Comparison of ENCODE assay signal across 1 cellular context in the genomic region with DNA sequence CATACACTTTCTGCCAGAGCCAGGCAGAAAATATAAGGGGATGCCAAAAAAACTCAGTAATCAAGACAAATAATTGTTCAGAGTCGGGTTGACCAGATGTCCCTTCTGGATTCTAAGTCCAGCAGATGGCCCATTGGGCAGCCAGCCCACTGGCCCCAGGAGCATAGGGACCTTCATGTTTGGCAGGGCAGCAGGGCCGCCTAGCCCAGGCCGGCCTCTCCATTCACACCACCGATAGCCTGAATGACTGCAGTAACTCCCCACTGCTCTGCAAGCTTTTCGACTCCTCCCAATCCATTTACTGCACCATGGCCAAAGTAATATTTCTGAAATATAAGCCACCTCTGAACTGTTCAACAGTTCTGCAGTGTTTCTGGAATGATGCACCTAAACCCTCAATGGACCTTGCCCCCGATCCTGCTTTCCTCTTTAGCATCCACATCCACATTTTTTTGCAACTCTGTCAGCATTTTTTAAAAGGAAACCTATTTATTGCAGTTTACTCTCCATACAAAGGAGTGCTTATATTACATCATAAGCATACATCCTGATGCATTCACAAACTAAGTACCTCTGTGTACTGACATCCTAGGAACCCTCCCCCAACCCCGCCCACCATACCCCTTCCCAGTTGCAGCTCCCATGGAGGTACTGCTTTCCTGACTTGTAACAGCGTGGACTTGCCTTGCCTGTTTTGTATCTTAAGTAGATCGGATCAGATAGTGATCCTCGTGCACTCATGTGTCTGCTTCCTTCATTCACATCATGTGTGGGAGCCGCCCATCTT.
TF ChIP-seq lines count a peak whose summit lies in the region.

No MANE protein-coding gene starts in this region.

TF ChIP-seq in HepG2, 621 proteins besides CTCF, POLR2A, EP300 and RAD21 (continued from another document and continues in another):
- TF ChIP-seq, protein P1, sequence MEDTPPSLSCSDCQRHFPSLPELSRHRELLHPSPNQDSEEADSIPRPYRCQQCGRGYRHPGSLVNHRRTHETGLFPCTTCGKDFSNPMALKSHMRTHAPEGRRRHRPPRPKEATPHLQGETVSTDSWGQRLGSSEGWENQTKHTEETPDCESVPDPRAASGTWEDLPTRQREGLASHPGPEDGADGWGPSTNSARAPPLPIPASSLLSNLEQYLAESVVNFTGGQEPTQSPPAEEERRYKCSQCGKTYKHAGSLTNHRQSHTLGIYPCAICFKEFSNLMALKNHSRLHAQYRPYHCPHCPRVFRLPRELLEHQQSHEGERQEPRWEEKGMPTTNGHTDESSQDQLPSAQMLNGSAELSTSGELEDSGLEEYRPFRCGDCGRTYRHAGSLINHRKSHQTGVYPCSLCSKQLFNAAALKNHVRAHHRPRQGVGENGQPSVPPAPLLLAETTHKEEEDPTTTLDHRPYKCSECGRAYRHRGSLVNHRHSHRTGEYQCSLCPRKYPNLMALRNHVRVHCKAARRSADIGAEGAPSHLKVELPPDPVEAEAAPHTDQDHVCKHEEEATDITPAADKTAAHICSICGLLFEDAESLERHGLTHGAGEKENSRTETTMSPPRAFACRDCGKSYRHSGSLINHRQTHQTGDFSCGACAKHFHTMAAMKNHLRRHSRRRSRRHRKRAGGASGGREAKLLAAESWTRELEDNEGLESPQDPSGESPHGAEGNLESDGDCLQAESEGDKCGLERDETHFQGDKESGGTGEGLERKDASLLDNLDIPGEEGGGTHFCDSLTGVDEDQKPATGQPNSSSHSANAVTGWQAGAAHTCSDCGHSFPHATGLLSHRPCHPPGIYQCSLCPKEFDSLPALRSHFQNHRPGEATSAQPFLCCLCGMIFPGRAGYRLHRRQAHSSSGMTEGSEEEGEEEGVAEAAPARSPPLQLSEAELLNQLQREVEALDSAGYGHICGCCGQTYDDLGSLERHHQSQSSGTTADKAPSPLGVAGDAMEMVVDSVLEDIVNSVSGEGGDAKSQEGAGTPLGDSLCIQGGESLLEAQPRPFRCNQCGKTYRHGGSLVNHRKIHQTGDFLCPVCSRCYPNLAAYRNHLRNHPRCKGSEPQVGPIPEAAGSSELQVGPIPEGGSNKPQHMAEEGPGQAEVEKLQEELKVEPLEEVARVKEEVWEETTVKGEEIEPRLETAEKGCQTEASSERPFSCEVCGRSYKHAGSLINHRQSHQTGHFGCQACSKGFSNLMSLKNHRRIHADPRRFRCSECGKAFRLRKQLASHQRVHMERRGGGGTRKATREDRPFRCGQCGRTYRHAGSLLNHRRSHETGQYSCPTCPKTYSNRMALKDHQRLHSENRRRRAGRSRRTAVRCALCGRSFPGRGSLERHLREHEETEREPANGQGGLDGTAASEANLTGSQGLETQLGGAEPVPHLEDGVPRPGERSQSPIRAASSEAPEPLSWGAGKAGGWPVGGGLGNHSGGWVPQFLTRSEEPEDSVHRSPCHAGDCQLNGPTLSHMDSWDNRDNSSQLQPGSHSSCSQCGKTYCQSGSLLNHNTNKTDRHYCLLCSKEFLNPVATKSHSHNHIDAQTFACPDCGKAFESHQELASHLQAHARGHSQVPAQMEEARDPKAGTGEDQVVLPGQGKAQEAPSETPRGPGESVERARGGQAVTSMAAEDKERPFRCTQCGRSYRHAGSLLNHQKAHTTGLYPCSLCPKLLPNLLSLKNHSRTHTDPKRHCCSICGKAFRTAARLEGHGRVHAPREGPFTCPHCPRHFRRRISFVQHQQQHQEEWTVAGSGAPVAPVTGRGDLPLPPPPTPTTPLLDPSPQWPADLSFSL (CRISPR knock-in tag; IDR thresholded peaks at IDR 0.05), result no peak
- TF ChIP-seq NFYB (CRISPR knock-in tag; IDR thresholded peaks at IDR 0.05) (peak; percentile 29; the same call in 1 of the 2 replicates), NFE2L2 (IDR thresholded peaks at IDR 0.05; ENCODE audit: low read length) (peak; percentile 38; the same call in 1 of the 2 replicates), SALL1 (CRISPR knock-in tag; IDR thresholded peaks at IDR 0.05) (peak; percentile 84), SRSF1 (optimal IDR thresholded peaks at IDR 0.05; ENCODE audit: low read depth, low read length) (no peak), IKZF4 (CRISPR knock-in tag; IDR thresholded peaks at IDR 0.05; ENCODE audit: borderline replicate concordance, low read depth, not compliant biosample characterization) (no peak), CC2D1A (CRISPR knock-in tag; IDR thresholded peaks at IDR 0.05) (no peak), KLF9 (CRISPR knock-in tag; IDR thresholded peaks at IDR 0.05; ENCODE audit: low read depth) (0 out of 2 replicates have a peak, but pooled peaks have one; percentile 31), MZF1 (CRISPR knock-in tag; IDR thresholded peaks at IDR 0.05; ENCODE audit: borderline replicate concordance) (no peak), STAG1 (CRISPR knock-in tag; IDR thresholded peaks at IDR 0.05) (peak; percentile 21), TGIF2 (CRISPR knock-in tag; IDR thresholded peaks at IDR 0.05) (no peak), POLR2AphosphoS5 (IDR thresholded peaks at IDR 0.05; ENCODE audit: low read depth, low read length) (no peak), KDM5B (CRISPR knock-in tag; IDR thresholded peaks at IDR 0.05; ENCODE audit: borderline replicate concordance) (peak; percentile 40; the same call in 1 of the 2 replicates), ZNF777 (CRISPR knock-in tag; IDR thresholded peaks at IDR 0.05) (no peak), GFI1 (CRISPR knock-in tag; IDR thresholded peaks at IDR 0.05; ENCODE audit: borderline replicate concordance) (no peak), SMAD9 (CRISPR knock-in tag; IDR thresholded peaks at IDR 0.05) (no peak), NFYC (CRISPR knock-in tag; IDR thresholded peaks at IDR 0.05) (0 out of 2 replicates have a peak, but pooled peaks have one; percentile 9), REL (CRISPR knock-in tag; conservative IDR thresholded peaks at IDR 0.05) (no peak), ZNF33A (CRISPR knock-in tag; IDR thresholded peaks at IDR 0.05; ENCODE audit: borderline replicate concordance) (no peak), DMAP1 (CRISPR knock-in tag; IDR thresholded peaks at IDR 0.05) (peak; percentile 48; the same call in 1 of the 2 replicates), RBM22 (optimal IDR thresholded peaks at IDR 0.05; ENCODE audit: low read length) (peak; percentile 6), CHD4 (IDR thresholded peaks at IDR 0.05; ENCODE audit: borderline replicate concordance, low read length) (peak; percentile 64; the same call in 1 of the 2 replicates)
- TF ChIP-seq, protein P2, sequence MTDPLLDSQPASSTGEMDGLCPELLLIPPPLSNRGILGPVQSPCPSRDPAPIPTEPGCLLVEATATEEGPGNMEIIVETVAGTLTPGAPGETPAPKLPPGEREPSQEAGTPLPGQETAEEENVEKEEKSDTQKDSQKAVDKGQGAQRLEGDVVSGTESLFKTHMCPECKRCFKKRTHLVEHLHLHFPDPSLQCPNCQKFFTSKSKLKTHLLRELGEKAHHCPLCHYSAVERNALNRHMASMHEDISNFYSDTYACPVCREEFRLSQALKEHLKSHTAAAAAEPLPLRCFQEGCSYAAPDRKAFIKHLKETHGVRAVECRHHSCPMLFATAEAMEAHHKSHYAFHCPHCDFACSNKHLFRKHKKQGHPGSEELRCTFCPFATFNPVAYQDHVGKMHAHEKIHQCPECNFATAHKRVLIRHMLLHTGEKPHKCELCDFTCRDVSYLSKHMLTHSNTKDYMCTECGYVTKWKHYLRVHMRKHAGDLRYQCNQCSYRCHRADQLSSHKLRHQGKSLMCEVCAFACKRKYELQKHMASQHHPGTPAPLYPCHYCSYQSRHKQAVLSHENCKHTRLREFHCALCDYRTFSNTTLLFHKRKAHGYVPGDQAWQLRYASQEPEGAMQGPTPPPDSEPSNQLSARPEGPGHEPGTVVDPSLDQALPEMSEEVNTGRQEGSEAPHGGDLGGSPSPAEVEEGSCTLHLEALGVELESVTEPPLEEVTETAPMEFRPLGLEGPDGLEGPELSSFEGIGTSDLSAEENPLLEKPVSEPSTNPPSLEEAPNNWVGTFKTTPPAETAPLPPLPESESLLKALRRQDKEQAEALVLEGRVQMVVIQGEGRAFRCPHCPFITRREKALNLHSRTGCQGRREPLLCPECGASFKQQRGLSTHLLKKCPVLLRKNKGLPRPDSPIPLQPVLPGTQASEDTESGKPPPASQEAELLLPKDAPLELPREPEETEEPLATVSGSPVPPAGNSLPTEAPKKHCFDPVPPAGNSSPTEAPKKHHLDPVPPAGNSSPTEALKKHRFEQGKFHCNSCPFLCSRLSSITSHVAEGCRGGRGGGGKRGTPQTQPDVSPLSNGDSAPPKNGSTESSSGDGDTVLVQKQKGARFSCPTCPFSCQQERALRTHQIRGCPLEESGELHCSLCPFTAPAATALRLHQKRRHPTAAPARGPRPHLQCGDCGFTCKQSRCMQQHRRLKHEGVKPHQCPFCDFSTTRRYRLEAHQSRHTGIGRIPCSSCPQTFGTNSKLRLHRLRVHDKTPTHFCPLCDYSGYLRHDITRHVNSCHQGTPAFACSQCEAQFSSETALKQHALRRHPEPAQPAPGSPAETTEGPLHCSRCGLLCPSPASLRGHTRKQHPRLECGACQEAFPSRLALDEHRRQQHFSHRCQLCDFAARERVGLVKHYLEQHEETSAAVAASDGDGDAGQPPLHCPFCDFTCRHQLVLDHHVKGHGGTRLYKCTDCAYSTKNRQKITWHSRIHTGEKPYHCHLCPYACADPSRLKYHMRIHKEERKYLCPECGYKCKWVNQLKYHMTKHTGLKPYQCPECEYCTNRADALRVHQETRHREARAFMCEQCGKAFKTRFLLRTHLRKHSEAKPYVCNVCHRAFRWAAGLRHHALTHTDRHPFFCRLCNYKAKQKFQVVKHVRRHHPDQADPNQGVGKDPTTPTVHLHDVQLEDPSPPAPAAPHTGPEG (CRISPR knock-in tag; IDR thresholded peaks at IDR 0.05), result no peak
- TF ChIP-seq, protein P3, sequence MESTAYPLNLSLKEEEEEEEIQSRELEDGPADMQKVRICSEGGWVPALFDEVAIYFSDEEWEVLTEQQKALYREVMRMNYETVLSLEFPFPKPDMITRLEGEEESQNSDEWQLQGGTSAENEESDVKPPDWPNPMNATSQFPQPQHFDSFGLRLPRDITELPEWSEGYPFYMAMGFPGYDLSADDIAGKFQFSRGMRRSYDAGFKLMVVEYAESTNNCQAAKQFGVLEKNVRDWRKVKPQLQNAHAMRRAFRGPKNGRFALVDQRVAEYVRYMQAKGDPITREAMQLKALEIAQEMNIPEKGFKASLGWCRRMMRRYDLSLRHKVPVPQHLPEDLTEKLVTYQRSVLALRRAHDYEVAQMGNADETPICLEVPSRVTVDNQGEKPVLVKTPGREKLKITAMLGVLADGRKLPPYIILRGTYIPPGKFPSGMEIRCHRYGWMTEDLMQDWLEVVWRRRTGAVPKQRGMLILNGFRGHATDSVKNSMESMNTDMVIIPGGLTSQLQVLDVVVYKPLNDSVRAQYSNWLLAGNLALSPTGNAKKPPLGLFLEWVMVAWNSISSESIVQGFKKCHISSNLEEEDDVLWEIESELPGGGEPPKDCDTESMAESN (CRISPR knock-in tag; conservative IDR thresholded peaks at IDR 0.05), result no peak
- TF ChIP-seq, protein P4, sequence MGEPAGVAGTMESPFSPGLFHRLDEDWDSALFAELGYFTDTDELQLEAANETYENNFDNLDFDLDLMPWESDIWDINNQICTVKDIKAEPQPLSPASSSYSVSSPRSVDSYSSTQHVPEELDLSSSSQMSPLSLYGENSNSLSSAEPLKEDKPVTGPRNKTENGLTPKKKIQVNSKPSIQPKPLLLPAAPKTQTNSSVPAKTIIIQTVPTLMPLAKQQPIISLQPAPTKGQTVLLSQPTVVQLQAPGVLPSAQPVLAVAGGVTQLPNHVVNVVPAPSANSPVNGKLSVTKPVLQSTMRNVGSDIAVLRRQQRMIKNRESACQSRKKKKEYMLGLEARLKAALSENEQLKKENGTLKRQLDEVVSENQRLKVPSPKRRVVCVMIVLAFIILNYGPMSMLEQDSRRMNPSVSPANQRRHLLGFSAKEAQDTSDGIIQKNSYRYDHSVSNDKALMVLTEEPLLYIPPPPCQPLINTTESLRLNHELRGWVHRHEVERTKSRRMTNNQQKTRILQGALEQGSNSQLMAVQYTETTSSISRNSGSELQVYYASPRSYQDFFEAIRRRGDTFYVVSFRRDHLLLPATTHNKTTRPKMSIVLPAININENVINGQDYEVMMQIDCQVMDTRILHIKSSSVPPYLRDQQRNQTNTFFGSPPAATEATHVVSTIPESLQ (CRISPR knock-in tag; conservative IDR thresholded peaks at IDR 0.05), result no peak
- TF ChIP-seq, protein P5, sequence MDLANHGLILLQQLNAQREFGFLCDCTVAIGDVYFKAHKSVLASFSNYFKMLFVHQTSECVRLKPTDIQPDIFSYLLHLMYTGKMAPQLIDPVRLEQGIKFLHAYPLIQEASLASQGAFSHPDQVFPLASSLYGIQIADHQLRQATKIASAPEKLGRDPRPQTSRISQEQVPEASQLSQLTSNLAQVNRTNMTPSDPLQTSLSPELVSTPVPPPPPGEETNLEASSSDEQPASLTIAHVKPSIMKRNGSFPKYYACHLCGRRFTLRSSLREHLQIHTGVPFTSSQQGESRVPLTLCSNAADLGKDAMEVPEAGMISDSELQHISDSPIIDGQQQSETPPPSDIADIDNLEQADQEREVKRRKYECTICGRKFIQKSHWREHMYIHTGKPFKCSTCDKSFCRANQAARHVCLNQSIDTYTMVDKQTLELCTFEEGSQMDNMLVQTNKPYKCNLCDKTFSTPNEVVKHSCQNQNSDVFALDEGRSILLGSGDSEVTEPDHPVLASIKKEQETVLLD (CRISPR knock-in tag; IDR thresholded peaks at IDR 0.05; ENCODE audit: low read depth), result 0 out of 2 replicates have a peak, but pooled peaks have one; percentile 22
- TF ChIP-seq, protein P6, sequence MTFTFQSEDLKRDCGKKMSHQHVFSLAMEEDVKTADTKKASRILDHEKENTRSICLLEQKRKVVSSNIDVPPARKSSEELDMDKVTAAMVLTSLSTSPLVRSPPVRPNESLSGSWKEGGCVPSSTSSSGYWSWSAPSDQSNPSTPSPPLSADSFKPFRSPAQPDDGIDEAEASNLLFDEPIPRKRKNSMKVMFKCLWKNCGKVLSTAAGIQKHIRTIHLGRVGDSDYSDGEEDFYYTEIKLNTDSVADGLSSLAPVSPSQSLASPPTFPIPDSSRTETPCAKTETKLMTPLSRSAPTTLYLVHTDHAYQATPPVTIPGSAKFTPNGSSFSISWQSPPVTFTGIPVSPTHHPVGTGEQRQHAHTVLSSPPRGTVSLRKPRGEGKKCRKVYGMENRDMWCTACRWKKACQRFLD (CRISPR knock-in tag; IDR thresholded peaks at IDR 0.05; ENCODE audit: borderline replicate concordance), result no peak
- TF ChIP-seq, protein P7, sequence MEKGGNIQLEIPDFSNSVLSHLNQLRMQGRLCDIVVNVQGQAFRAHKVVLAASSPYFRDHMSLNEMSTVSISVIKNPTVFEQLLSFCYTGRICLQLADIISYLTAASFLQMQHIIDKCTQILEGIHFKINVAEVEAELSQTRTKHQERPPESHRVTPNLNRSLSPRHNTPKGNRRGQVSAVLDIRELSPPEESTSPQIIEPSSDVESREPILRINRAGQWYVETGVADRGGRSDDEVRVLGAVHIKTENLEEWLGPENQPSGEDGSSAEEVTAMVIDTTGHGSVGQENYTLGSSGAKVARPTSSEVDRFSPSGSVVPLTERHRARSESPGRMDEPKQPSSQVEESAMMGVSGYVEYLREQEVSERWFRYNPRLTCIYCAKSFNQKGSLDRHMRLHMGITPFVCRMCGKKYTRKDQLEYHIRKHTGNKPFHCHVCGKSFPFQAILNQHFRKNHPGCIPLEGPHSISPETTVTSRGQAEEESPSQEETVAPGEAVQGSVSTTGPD (CRISPR knock-in tag; IDR thresholded peaks at IDR 0.05), result 0 out of 2 replicates have a peak, but pooled peaks have one; percentile 39
- TF ChIP-seq, protein P8, sequence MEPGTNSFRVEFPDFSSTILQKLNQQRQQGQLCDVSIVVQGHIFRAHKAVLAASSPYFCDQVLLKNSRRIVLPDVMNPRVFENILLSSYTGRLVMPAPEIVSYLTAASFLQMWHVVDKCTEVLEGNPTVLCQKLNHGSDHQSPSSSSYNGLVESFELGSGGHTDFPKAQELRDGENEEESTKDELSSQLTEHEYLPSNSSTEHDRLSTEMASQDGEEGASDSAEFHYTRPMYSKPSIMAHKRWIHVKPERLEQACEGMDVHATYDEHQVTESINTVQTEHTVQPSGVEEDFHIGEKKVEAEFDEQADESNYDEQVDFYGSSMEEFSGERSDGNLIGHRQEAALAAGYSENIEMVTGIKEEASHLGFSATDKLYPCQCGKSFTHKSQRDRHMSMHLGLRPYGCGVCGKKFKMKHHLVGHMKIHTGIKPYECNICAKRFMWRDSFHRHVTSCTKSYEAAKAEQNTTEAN (CRISPR knock-in tag; conservative IDR thresholded peaks at IDR 0.05), result no peak
